1 cellular context compared by ENCODE assay signal in genomic region chr20:17969884-17970409, GRCh38.
TF ChIP-seq lines count a peak whose summit lies in the region.

No MANE protein-coding gene starts in this region.

TF ChIP-seq in K562, 482 proteins besides CTCF, POLR2A, EP300 and RAD21 (continued from another document):
- TF ChIP-seq ZBTB40 (IDR thresholded peaks at IDR 0.05) (0 out of 2 replicates have a peak, but pooled peaks have one; percentile 16), ZBTB40 (CRISPR knock-in tag; IDR thresholded peaks at IDR 0.05) (no peak), HMGN3 (IDR thresholded peaks at IDR 0.05; ENCODE audit: borderline replicate concordance, extremely low read depth, insufficient read length, low read depth, low read length) (no peak), PTBP1 (IDR thresholded peaks at IDR 0.05; ENCODE audit: low read depth, low read length) (no peak), ZNF277 (CRISPR knock-in tag; IDR thresholded peaks at IDR 0.05; ENCODE audit: borderline replicate concordance) (no peak), AFF1 (IDR thresholded peaks at IDR 0.05; ENCODE audit: low read depth in 1 of 2, partially characterized antibody in 2 of 2) (peak in 1 of 2 experiments; percentile 17), RBM14 (IDR thresholded peaks at IDR 0.05; ENCODE audit: borderline replicate concordance, insufficient read depth, low read depth, low read length) (no peak), ZBTB9 (CRISPR knock-in tag; IDR thresholded peaks at IDR 0.05) (no peak), GABPB1 (CRISPR knock-in tag; IDR thresholded peaks at IDR 0.05) (no peak), CREB1 (IDR thresholded peaks at IDR 0.05) (no peak), CREB1 (CRISPR knock-in tag; IDR thresholded peaks at IDR 0.05) (no peak), HDAC2 (IDR thresholded peaks at IDR 0.05) (no peak), ZNF224 (CRISPR knock-in tag; IDR thresholded peaks at IDR 0.05) (no peak), KDM1A (IDR thresholded peaks at IDR 0.05) (no peak), ZMIZ1 (IDR thresholded peaks at IDR 0.05; ENCODE audit: low read depth in 2 of 2, low read length in 2 of 2) (no peak), MLLT1 (IDR thresholded peaks at IDR 0.05) (peak; percentile 56 to 65; a peak in 1 of 4 replicates), TBP (optimal IDR thresholded peaks at IDR 0.05; ENCODE audit: low read depth, low read length) (peak; percentile 17), SIN3A (IDR thresholded peaks at IDR 0.05; ENCODE audit: borderline replicate concordance in 2 of 2, control insufficient read depth in 1 of 2, low read depth in 2 of 2, low read length in 2 of 2) (0 out of 4 replicates have a peak, but pooled peaks of 1 of the 2 experiments have one; percentile 4), PRPF4 (IDR thresholded peaks at IDR 0.05; ENCODE audit: insufficient read depth, low read depth, low read length, poor library complexity, severe bottlenecking) (no peak), ZNF444 (CRISPR knock-in tag; IDR thresholded peaks at IDR 0.05) (no peak)
